Comparison of ENCODE assay signal across 8 cellular contexts in the genomic region with DNA sequence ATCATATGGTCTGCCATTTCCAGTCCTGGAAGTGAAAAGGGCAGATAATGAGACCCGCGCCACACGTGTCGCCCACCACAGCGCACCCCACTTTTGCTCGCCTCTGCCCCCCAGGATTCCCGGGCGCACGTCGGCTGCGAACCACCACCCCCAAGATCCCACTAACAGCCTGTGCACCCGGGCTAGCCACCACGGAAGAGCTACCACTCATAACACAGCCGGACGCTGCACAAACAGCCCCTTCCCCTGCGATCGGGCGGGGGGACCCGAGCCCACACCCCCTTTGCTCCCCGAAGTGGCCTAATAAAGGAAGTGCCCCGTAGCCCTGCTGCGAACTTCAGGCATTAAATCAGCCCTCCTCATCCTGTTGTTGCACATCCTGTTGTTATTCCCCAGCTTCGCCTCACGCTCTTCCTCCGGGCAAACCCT. TPM values are rescaled to one million over a fixed set of nuclear protein-coding genes. Genes with fewer than 3 reads are reported as not detected.
DNase-seq lines count a peak whose midpoint lies in the region; ATAC-seq and TF ChIP-seq lines count a peak whose summit lies in the region.

No MANE protein-coding gene starts in this region.

- peak overlapping the region; percentile 99 for H3K4me3 Mint-ChIP-seq in activated CD4-positive, alpha-beta T cell treated with anti-CD3 and anti-CD28 coated beads, Interleukin-2, amount 10 ng/mL, durations not matched to agents 24 days and 14 days

- H3K9me3 Mint-ChIP-seq in activated CD4-positive, alpha-beta T cell treated with anti-CD3 and anti-CD28 coated beads, Interleukin-2, amount 10 ng/mL, durations not matched to agents 24 days and 14 days = no peaks in the 10 kb centered on the region

- H3K4me3 ChIP-seq in ascending aorta = peak overlapping the region; percentile 69 to 75

- H3K4me1 Mint-ChIP-seq in activated CD4-positive, alpha-beta T cell treated with anti-CD3 and anti-CD28 coated beads, Interleukin-2, amount 10 ng/mL, durations not matched to agents 24 days and 14 days = peaks cover 40% of the 10 kb centered on the region

- no peak for TF ChIP-seq CTCF in ascending aorta (IDR thresholded peaks at IDR 0.05)

- DNase-seq in activated CD4-positive, alpha-beta T cell treated with anti-CD3 and anti-CD28 coated beads, Interleukin-2, amount 10 ng/mL, durations not matched to agents 24 days and 14 days = no peak
- no peak for DNase-seq in activated CD4-positive, alpha-beta T cell treated with anti-CD3 and anti-CD28 coated beads for 48 hours
- DNase-seq in ascending aorta (ENCODE audit: low spot score in 2 of 2) (no peak), kidney glomerular epithelial cell (lab: John Stamatoyannopoulos, UW) (peak; percentile 44), substantia nigra (lab: John Stamatoyannopoulos, UW) (peak in 7 of 49 donors; percentile 22 to 56 (median 46)), cerebellar cortex (ENCODE audit: low spot score) (no peak)

- H3K27me3 ChIP-seq in ascending aorta = no peaks in the 10 kb centered on the region

- H3K27me3 Mint-ChIP-seq in activated CD4-positive, alpha-beta T cell treated with anti-CD3 and anti-CD28 coated beads, Interleukin-2, amount 10 ng/mL, durations not matched to agents 24 days and 14 days = no peaks in the 10 kb centered on the region

- intact Hi-C loops in activated CD4-positive, alpha-beta T cell treated with anti-CD3 and anti-CD28 coated beads, Interleukin-2, amount 10 ng/mL, durations not matched to agents 24 days and 14 days (cut with micrococcal nuclease) = loop anchor here (1.0 to 10.0 kb wide), 7 partner anchors 83 to 1208 kb away; partner anchors contain the start of genes ABRACL, REPS1 and TXLNB
- intact Hi-C loops in ascending aorta (cut with DNase I) = loop anchor here (2.0 to 10.0 kb wide), 11 partner anchors 167 to 1611 kb away; no protein-coding TSS in a partner anchor

- ATAC-seq in HG03457 (IDR thresholded peaks at IDR 0.05; ENCODE audit: unreplicated experiment) (peak; percentile 12), esophagus mucosa (no peak)

- no peaks in the 10 kb centered on the region for H3K9me3 ChIP-seq in ascending aorta

- H3K4me1 ChIP-seq in ascending aorta = peaks cover 0 to 24% of the 10 kb centered on the region in 2 donors

- peaks cover 32% of the 10 kb centered on the region for H3K36me3 Mint-ChIP-seq in activated CD4-positive, alpha-beta T cell treated with anti-CD3 and anti-CD28 coated beads, Interleukin-2, amount 10 ng/mL, durations not matched to agents 24 days and 14 days (ENCODE audit: low read depth)

- peak overlapping the region; percentile 100 for H3K27ac Mint-ChIP-seq in activated CD4-positive, alpha-beta T cell treated with anti-CD3 and anti-CD28 coated beads, Interleukin-2, amount 10 ng/mL, durations not matched to agents 24 days and 14 days

- peak overlapping the region; percentile 92 to 93 for H3K27ac ChIP-seq in ascending aorta
- peak overlapping the region; percentile 86 for H3K27ac ChIP-seq in substantia nigra (ENCODE audit: low read depth, low read length, poor library complexity, severe bottlenecking)

- H3K36me3 ChIP-seq in ascending aorta = peaks cover 0 to 14% of the 10 kb centered on the region in 2 donors

RNA-seq across cellular contexts. Expression of gene CITED2, which starts 0.5 kb away (rescaled TPM):
- 49.0 and 56.0 TPM in 2 replicates for total RNA-seq in activated CD4-positive, alpha-beta T cell treated with anti-CD3 and anti-CD28 coated beads, Interleukin-2, amount 10 ng/mL, durations not matched to agents 24 days and 14 days
- total RNA-seq in ascending aorta = 147 TPM
- 27.3 TPM for total RNA-seq in esophagus mucosa
